22 cellular contexts compared by ENCODE assay signal in the genomic region with DNA sequence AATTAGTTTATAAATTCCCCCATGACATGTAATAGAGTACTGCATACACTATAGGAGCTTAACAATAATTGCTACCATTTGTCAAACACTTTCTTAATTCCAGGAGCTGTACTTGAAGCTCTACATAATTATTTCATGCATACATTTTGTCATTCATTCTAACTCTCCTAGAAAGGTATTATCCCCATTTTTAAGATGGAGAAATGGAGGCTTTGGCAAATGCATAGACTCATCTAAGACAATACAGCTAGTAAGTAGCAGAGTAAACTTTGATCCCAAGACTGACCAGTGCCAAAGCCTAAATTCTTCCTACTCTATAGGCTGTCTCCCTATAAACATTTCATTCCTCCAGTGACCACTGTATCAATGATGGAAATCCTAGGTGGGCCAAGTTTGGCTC. TPM values are rescaled to one million over a fixed set of nuclear protein-coding genes. Genes with fewer than 3 reads are reported as not detected.
"Had no signal": no experiment of that assay in that cellular context is flagged by ENCODE, and none has a peak within 500 bp of the region (broad histone marks: within the 10 kb centered on the region; RNA-seq: fewer than 3 reads in every experiment).

No MANE protein-coding gene starts in this region.

- DNase-seq: Kasumi-1, NCI-H1092, NCI-H1105 treated with DMSO at 0.1 percent for 48 hours, NCI-H1417 treated with DMSO at 0.1 percent for 48 hours, NCI-H187, NCI-H2029, NCI-H2081 treated with DMSO at 0.1 percent for 48 hours, NCI-H2171, NCI-H226, NCI-H446, NCI-H510A, NCI-H524 treated with DMSO at 0.1 percent for 48 hours, NCI-H69, NCI-H774, Right ventricle myocardium superior, RPMI8226, SIG-M5 had no signal

- H3K4me2 ChIP-seq: KMS-11 had no signal

- H3K9ac ChIP-seq: KMS-11 had no signal

- H3K27ac ChIP-seq: HL-60, KMS-11, SJSA1, SK-N-MC had no signal

- H3K36me3 ChIP-seq: SJSA1 had no signal

- H3K4me3 ChIP-seq: SJSA1, SK-N-MC had no signal

- H3K9me3 ChIP-seq: SJSA1 had no signal

- H3K27me3 ChIP-seq: SJSA1 had no signal

RNA-seq across cellular contexts. Expression of a gene that starts 42.6 kb away (rescaled TPM):
- total RNA-seq: M059J, Right ventricle myocardium superior, SJSA1 had no signal
